8 cellular contexts compared by ENCODE assay signal in genomic region chr17:36535669-36536081, GRCh38. TPM values are rescaled to one million over a fixed set of nuclear protein-coding genes. Genes with fewer than 3 reads are reported as not detected.
DNase-seq lines count a peak whose midpoint lies in the region; ATAC-seq and TF ChIP-seq lines count a peak whose summit lies in the region.

No MANE protein-coding gene starts in this region.

- H3K4me2 ChIP-seq in DOHH2 (ENCODE audit: low read length) = peak overlapping the region; percentile 89

- H3K4me1 ChIP-seq in DOHH2 (ENCODE audit: control insufficient read depth, low read length) = peaks cover 37% of the 10 kb centered on the region
- peaks cover 6% of the 10 kb centered on the region in 2 donors for H3K4me1 ChIP-seq in naive thymus-derived CD4-positive, alpha-beta T cell (ENCODE audit: control insufficient read depth in 2 of 2, insufficient read depth in 2 of 2, low read length in 2 of 2)

- peak; percentile 4 for ATAC-seq in HG03103 (IDR thresholded peaks at IDR 0.05; ENCODE audit: low read depth, unreplicated experiment)
- no peak for ATAC-seq in naive thymus-derived CD4-positive, alpha-beta T cell

- H3K27me3 ChIP-seq in DOHH2 (ENCODE audit: control insufficient read depth, low read length) = no peaks in the 10 kb centered on the region
- H3K27me3 ChIP-seq in naive thymus-derived CD4-positive, alpha-beta T cell (ENCODE audit: control insufficient read depth in 2 of 2, insufficient read depth in 2 of 2, low read length in 2 of 2) = no peaks in the 10 kb centered on the region

- H3K4me1 Mint-ChIP-seq in MCF 10A (ENCODE audit: insufficient read depth, unreplicated experiment) = peaks cover 7% of the 10 kb centered on the region
- H3K4me1 Mint-ChIP-seq in naive thymus-derived CD4-positive, alpha-beta T cell = peaks cover 5 to 38% (median 12%) of the 10 kb centered on the region in 7 donors

- peaks cover 72% of the 10 kb centered on the region for H3K36me3 ChIP-seq in DOHH2 (ENCODE audit: control insufficient read depth, low read length)
- H3K36me3 ChIP-seq in naive thymus-derived CD4-positive, alpha-beta T cell (ENCODE audit: control insufficient read depth in 2 of 3, insufficient read depth in 3 of 3, low read length in 3 of 3) = peaks cover 0 to 18% (median 0%) of the 10 kb centered on the region in 3 experiments

- no peaks in the 10 kb centered on the region for H3K9me2 ChIP-seq in DOHH2 (replicated peaks; ENCODE audit: control insufficient read depth, low read length)

- peak overlapping the region; percentile 80 for H3K27ac ChIP-seq in DOHH2 (ENCODE audit: low read depth, low read length)
- H3K27ac ChIP-seq in naive thymus-derived CD4-positive, alpha-beta T cell (ENCODE audit: low read depth, low read length) = peak overlapping the region; percentile 97

- CTCF ChIA-PET in MCF 10A (lab: Yijun Ruan, JAX) = interaction anchor here (0.5 to 1.0 kb wide), 3 partner anchors 8 to 67 kb away, joined by 3 to 5 read pairs (median 5); no protein-coding TSS in a partner anchor
- CTCF ChIA-PET in naive thymus-derived CD4-positive, alpha-beta T cell (lab: Charles Lee) = interaction anchor here (0.6 to 2.4 kb wide), 4 partner anchors 9 to 67 kb away, joined by 3 to 6 read pairs (median 4); no protein-coding TSS in a partner anchor

- peaks cover 67% of the 10 kb centered on the region for H3K79me2 ChIP-seq in DOHH2 (ENCODE audit: control insufficient read depth, low read length)

- DNase-seq in MCF 10A (ENCODE audit: unreplicated experiment) (no peak), DMS 273 (lab: John Stamatoyannopoulos, UW; ENCODE audit: unreplicated experiment) (no peak), NOMO-1 (lab: John Stamatoyannopoulos, UW; ENCODE audit: unreplicated experiment in 2 of 2) (no peak), H4 (ENCODE audit: low spot score) (no peak), mesenteric fat pad (ENCODE audit: low spot score) (no peak)
- no peak for DNase-seq in naive thymus-derived CD4-positive, alpha-beta T cell

- H3F3A ChIP-seq in DOHH2 (ENCODE audit: control insufficient read depth, insufficient read depth) = peaks cover 29% of the 10 kb centered on the region

- H3K36me3 Mint-ChIP-seq in MCF 10A (ENCODE audit: insufficient read depth, unreplicated experiment) = peaks cover 66% of the 10 kb centered on the region
- H3K36me3 Mint-ChIP-seq in naive thymus-derived CD4-positive, alpha-beta T cell = peaks cover 0 to 23% (median 5%) of the 10 kb centered on the region in 5 donors

- TSS peak; percentile 45 for BruUV-seq in MCF 10A (replicated peaks; lab: Mats Ljungman, UMichigan)

- TF ChIP-seq CTCF in DOHH2 (IDR thresholded peaks at IDR 0.05; ENCODE audit: low read depth, low read length, poor library complexity, severe bottlenecking) = no peak
- TF ChIP-seq CTCF in MCF 10A (IDR thresholded peaks at IDR 0.05; ENCODE audit: unreplicated experiment) = no peak

- POLR2A ChIA-PET in MCF 10A (lab: Yijun Ruan, JAX) = interaction anchor here (0.9 to 5.7 kb wide), 9 partner anchors 10 to 644 kb away, joined by 3 to 266 read pairs (median 10); partner anchors contain the start of genes GGNBP2 and MRM1
- POLR2A ChIA-PET in naive thymus-derived CD4-positive, alpha-beta T cell (lab: Charles Lee) = interaction anchor here (0.7 to 6.5 kb wide), 11 partner anchors 9 to 1369 kb away, joined by 3 to 130 read pairs (median 4); partner anchors contain the start of genes GGNBP2, MRM1 and ZNHIT3

- intact Hi-C loops in MCF 10A (cut with micrococcal nuclease) = no loop called here
- intact Hi-C loops in naive thymus-derived CD4-positive, alpha-beta T cell (cut with micrococcal nuclease) = loop anchor here (1.0 to 5.0 kb wide), 5 partner anchors 9 to 412 kb away; partner anchors contain the start of genes GGNBP2 (in 2 of the 2), AATF (in 1 of the 2), DHRS11 (in 1 of the 2) and MRM1 (in 1 of the 2)

- peak overlapping the region; percentile 96 for H3K4me3 Mint-ChIP-seq in MCF 10A (ENCODE audit: unreplicated experiment)
- H3K4me3 Mint-ChIP-seq in naive thymus-derived CD4-positive, alpha-beta T cell = peak overlapping the region; percentile 93 to 100 (median 98)

- peak overlapping the region; percentile 99 for H3K27ac Mint-ChIP-seq in MCF 10A (ENCODE audit: low read depth, unreplicated experiment)
- peak overlapping the region; percentile 94 to 99 (median 97) for H3K27ac Mint-ChIP-seq in naive thymus-derived CD4-positive, alpha-beta T cell

- H3K9me3 Mint-ChIP-seq in MCF 10A (ENCODE audit: unreplicated experiment) = no peaks in the 10 kb centered on the region
- peaks cover 0 to 3% (median 0%) of the 10 kb centered on the region in 11 donors for H3K9me3 Mint-ChIP-seq in naive thymus-derived CD4-positive, alpha-beta T cell

- H3K27me3 Mint-ChIP-seq in MCF 10A (ENCODE audit: insufficient read depth, unreplicated experiment) = no peaks in the 10 kb centered on the region
- H3K27me3 Mint-ChIP-seq in naive thymus-derived CD4-positive, alpha-beta T cell = no peaks in the 10 kb centered on the region

- no peaks in the 10 kb centered on the region for H4K20me1 ChIP-seq in DOHH2 (ENCODE audit: control insufficient read depth, insufficient read depth, low read depth, low read length)

- peak overlapping the region; percentile 97 for H3K4me3 ChIP-seq in DOHH2 (ENCODE audit: low read length)
- H3K4me3 ChIP-seq in naive thymus-derived CD4-positive, alpha-beta T cell (ENCODE audit: low read length) = peak overlapping the region; percentile 100

- no peaks in the 10 kb centered on the region for H3K9me3 ChIP-seq in DOHH2 (ENCODE audit: control insufficient read depth, insufficient read depth, low read length)
- no peaks in the 10 kb centered on the region for H3K9me3 ChIP-seq in naive thymus-derived CD4-positive, alpha-beta T cell (ENCODE audit: control insufficient read depth in 2 of 3, low read length in 3 of 3)

RNA-seq across cellular contexts. Expression of gene PIGW, which starts 0.9 kb away (rescaled TPM):
- total RNA-seq in MCF 10A (2022) = 7.5 and 9.8 TPM in 2 replicates
- 10 to 100 TPM in 1 of 5 experiments, 1 to 10 TPM in 4; 4.2 to 15.6 (median 5.4) TPM for total RNA-seq in naive thymus-derived CD4-positive, alpha-beta T cell
- polyA plus RNA-seq in naive thymus-derived CD4-positive, alpha-beta T cell = 10 to 100 TPM; 10.9 TPM
- 10.3 and 11.8 TPM in 2 replicates for total RNA-seq in H4 (2014; rRNA removed; shearing (Covaris generic))
- 8.9 TPM for total RNA-seq in mesenteric fat pad

RNA-seq across cellular contexts. Expression of gene MYO19, which starts 1.0 kb away (rescaled TPM):
- total RNA-seq in MCF 10A (2022) (64.7 and 72.2 TPM in 2 replicates), mesenteric fat pad (46.8 TPM)
- total RNA-seq in naive thymus-derived CD4-positive, alpha-beta T cell = 100 to 1,000 TPM in 1 of 5 experiments, 10 to 100 TPM in 4; 65.2 to 114 (median 76.9) TPM
- polyA plus RNA-seq in naive thymus-derived CD4-positive, alpha-beta T cell = 1 to 10 TPM; 4.9 to 5.7 TPM
- total RNA-seq in H4 (2014; rRNA removed; shearing (Covaris generic)) = 36.0 and 42.7 TPM in 2 replicates

RNA-seq across cellular contexts. Expression of gene GGNBP2, which starts 9.0 kb away (rescaled TPM):
- total RNA-seq in MCF 10A (2022) (88.7 and 91.5 TPM in 2 replicates), mesenteric fat pad (75.4 TPM)
- total RNA-seq in naive thymus-derived CD4-positive, alpha-beta T cell = 100 to 1,000 TPM in 4 of 5 experiments, 10 to 100 TPM in 1; 99.7 to 173 (median 145) TPM
- polyA plus RNA-seq in naive thymus-derived CD4-positive, alpha-beta T cell = 10 to 100 TPM; 60.4 to 65.1 TPM
- 32.5 and 38.2 TPM in 2 replicates for total RNA-seq in H4 (2014; rRNA removed; shearing (Covaris generic))

RNA-seq across cellular contexts. Expression of gene ZNHIT3, which starts 49.2 kb away (rescaled TPM):
- 33.9 and 35.5 TPM in 2 replicates for total RNA-seq in MCF 10A (2022)
- total RNA-seq in naive thymus-derived CD4-positive, alpha-beta T cell = 10 to 100 TPM; 38.4 to 59.9 (median 57.4) TPM
- 100 to 1,000 TPM in 1 of 2 donors, 10 to 100 TPM in 1; 99.1 to 118 TPM for polyA plus RNA-seq in naive thymus-derived CD4-positive, alpha-beta T cell
- total RNA-seq in H4 (2014; rRNA removed; shearing (Covaris generic)) = 44.9 and 62.0 TPM in 2 replicates
- 19.1 TPM for total RNA-seq in mesenteric fat pad

RNA-seq across cellular contexts. Expression of gene DHRS11, which starts 56.0 kb away (rescaled TPM):
- 11.8 and 14.7 TPM in 2 replicates for total RNA-seq in MCF 10A (2022)
- 10 to 100 TPM in 1 of 5 experiments, 1 to 10 TPM in 4; 1.6 to 10.9 (median 5.1) TPM for total RNA-seq in naive thymus-derived CD4-positive, alpha-beta T cell
- 1 to 10 TPM; 5.3 to 7.7 TPM for polyA plus RNA-seq in naive thymus-derived CD4-positive, alpha-beta T cell
- 11.7 and 23.0 TPM in 2 replicates for total RNA-seq in H4 (2014; rRNA removed; shearing (Covaris generic))
- 16.3 TPM for total RNA-seq in mesenteric fat pad
